In the genomic region with DNA sequence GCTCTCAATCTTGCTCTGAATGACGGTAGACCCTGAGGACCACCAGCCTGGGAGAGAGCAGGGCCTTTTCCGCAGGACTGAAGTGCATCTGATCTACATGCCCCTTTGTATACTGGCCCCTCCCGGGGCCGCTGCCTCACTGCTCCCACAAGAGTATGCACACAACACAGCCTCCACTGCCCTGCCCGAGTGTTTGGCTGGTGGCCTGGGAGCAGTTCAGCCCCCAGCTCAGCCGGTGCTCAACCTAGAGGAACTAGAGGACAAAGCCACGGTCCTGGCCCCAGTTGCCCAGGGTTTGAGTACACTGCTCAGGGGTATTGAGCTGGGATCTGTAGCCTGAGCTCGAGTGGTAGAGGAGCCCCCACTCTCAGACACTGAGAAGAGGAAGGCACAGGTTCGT, we compare ENCODE assay signal across 30 cellular contexts.
"Had no signal": no experiment of that assay in that cellular context is flagged by ENCODE, and none has a peak within 500 bp of the region (broad histone marks: within the 10 kb centered on the region; RNA-seq: fewer than 3 reads in every experiment).

No MANE protein-coding gene starts in this region.

- H3K27ac Mint-ChIP-seq: mesothelial cell of epicardium, nephron progenitor cell had no signal

- H3K27me3 ChIP-seq: pancreas, sigmoid colon, testis, transverse colon, uterus had no signal

- H3K4me1 ChIP-seq: pancreas, prostate gland, sigmoid colon, testis, transverse colon, uterus had no signal

- H3K27me3 Mint-ChIP-seq: activated CD4-positive, alpha-beta memory T cell treated with anti-CD3 and anti-CD28 coated beads, Interleukin-2, amount 10 ng/mL, durations not matched to agents 7 days and 5 days; activated CD4-positive, alpha-beta T cell treated with anti-CD3 and anti-CD28 coated beads, Interleukin-2, amount 10 ng/mL, durations not matched to agents 7 days and 5 days; activated T-helper 17 cell treated with anti-CD3 and anti-CD28 coated beads, Interleukin-2, amount 50 U/mL, for 72 hours; effector memory CD8-positive, alpha-beta T cell; naive B cell had no signal

- ATAC-seq: activated T-cell treated with anti-CD3 and anti-CD28 coated beads, Interleukin-2, amount 50 U/mL, for 4 hours; activated T-helper 17 cell treated with anti-CD3 and anti-CD28 coated beads, Interleukin-2, amount 50 U/mL, for 72 hours; effector memory CD8-positive, alpha-beta T cell; left colon; pancreas; stimulated activated naive CD8-positive, alpha-beta T cell treated with anti-CD3 and anti-CD28 coated beads, Interleukin-15, Interleukin-2, amounts not matched to agents 100 U/mL and 50 U/mL, for 24 hours had no signal

- H3K4me1 Mint-ChIP-seq: mesothelial cell of epicardium had no signal

- H3K4me3 Mint-ChIP-seq: activated CD4-positive, alpha-beta memory T cell treated with anti-CD3 and anti-CD28 coated beads, Interleukin-2, amount 10 ng/mL, durations not matched to agents 7 days and 5 days; activated CD4-positive, alpha-beta T cell treated with anti-CD3 and anti-CD28 coated beads, Interleukin-2, amount 10 ng/mL, durations not matched to agents 7 days and 5 days; activated T-cell treated with anti-CD3 and anti-CD28 coated beads, Interleukin-2, amount 50 U/mL, for 4 hours; activated T-helper 17 cell treated with anti-CD3 and anti-CD28 coated beads, Interleukin-2, amount 50 U/mL, for 72 hours; effector memory CD8-positive, alpha-beta T cell; mesothelial cell of epicardium; nephron progenitor cell had no signal

- DNase-seq: activated CD4-positive, alpha-beta memory T cell treated with anti-CD3 and anti-CD28 coated beads, Interleukin-2, amount 10 ng/mL, durations not matched to agents 7 days and 5 days; activated CD4-positive, alpha-beta T cell treated with anti-CD3 and anti-CD28 coated beads for 1 hour; activated CD4-positive, alpha-beta T cell treated with anti-CD3 and anti-CD28 coated beads, Interleukin-2, amount 10 ng/mL, durations not matched to agents 7 days and 5 days; activated gamma-delta T cell treated with Interleukin-2 at 50 U/mL for 16 hours; activated naive CD4-positive, alpha-beta T cell treated with anti-CD3 and anti-CD28 coated beads, Interleukin-2, amount 50 U/mL, for 16 hours; activated T-cell treated with anti-CD3 and anti-CD28 coated beads, Interleukin-2, amount 50 U/mL, for 4 hours; amygdala; caudate nucleus; cortex of kidney; effector memory CD8-positive, alpha-beta T cell; foreskin fibroblast; head of caudate nucleus; hypothalamus; kidney; left colon; mammary epithelial cell; naive B cell; nephron progenitor cell; pancreas; retina; sigmoid colon; small intestine; stimulated activated CD4-positive, alpha-beta T cell treated with anti-CD3 and anti-CD28 coated beads, Interleukin-1b, Interleukin-23, amount 100 ng/mL, for 48 hours; stimulated activated naive CD8-positive, alpha-beta T cell treated with anti-CD3 and anti-CD28 coated beads, Interleukin-15, Interleukin-2, amounts not matched to agents 100 U/mL and 50 U/mL, for 24 hours; testis; transverse colon; uterus had no signal

- H3K27ac ChIP-seq: pancreas, prostate gland, sigmoid colon, testis, transverse colon, uterus had no signal

- H3K9me3 Mint-ChIP-seq: mesothelial cell of epicardium, nephron progenitor cell had no signal

- H3K36me3 Mint-ChIP-seq: mesothelial cell of epicardium had no signal

- H3K9me3 ChIP-seq: pancreas, prostate gland, sigmoid colon, testis, transverse colon, uterus had no signal

- H3K36me3 ChIP-seq: pancreas, prostate gland, sigmoid colon, transverse colon, uterus had no signal

- H3K4me3 ChIP-seq: pancreas, prostate gland, sigmoid colon, testis, transverse colon, uterus had no signal
